2 cellular contexts compared by ENCODE assay signal in genomic region chr9:130743644-130744043, GRCh38.
TF ChIP-seq lines count a peak whose summit lies in the region.

No MANE protein-coding gene starts in this region.

TF ChIP-seq in IMR-90, 13 proteins besides CTCF, POLR2A, EP300 and RAD21:
- TF ChIP-seq NFE2L2 (IDR thresholded peaks at IDR 0.05; ENCODE audit: low read depth, low read length): no peak
- TF ChIP-seq FOS (IDR thresholded peaks at IDR 0.05; ENCODE audit: low read depth, low read length): no peak
- TF ChIP-seq CHD1 (IDR thresholded peaks at IDR 0.05; ENCODE audit: low read depth, low read length): no peak
- TF ChIP-seq ELK1 (IDR thresholded peaks at IDR 0.05; ENCODE audit: borderline replicate concordance, low read depth, low read length): no peak
- TF ChIP-seq BHLHE40 (IDR thresholded peaks at IDR 0.05; ENCODE audit: low read depth, low read length): no peak
- TF ChIP-seq RFX5 (IDR thresholded peaks at IDR 0.05; ENCODE audit: low read depth, low read length): no peak
- no peak for TF ChIP-seq MXI1 (IDR thresholded peaks at IDR 0.05; ENCODE audit: borderline replicate concordance, low read depth, low read length)
- no peak for TF ChIP-seq RCOR1 (IDR thresholded peaks at IDR 0.05; ENCODE audit: insufficient replicate concordance, low read length)

TF ChIP-seq in K562, 482 proteins besides CTCF, POLR2A, EP300 and RAD21:
- TF ChIP-seq ZNF584 (CRISPR knock-in tag; IDR thresholded peaks at IDR 0.05; ENCODE audit: low read depth): no peak
- no peak for TF ChIP-seq SMARCE1 (IDR thresholded peaks at IDR 0.05)
- no peak for TF ChIP-seq HES1 (IDR thresholded peaks at IDR 0.05; ENCODE audit: low read depth)
- TF ChIP-seq E2F1 (CRISPR knock-in tag; IDR thresholded peaks at IDR 0.05): 0 out of 2 replicates have a peak, but pooled peaks have one; percentile 14
- no peak for TF ChIP-seq NBN (IDR thresholded peaks at IDR 0.05; ENCODE audit: low read depth)
- TF ChIP-seq SMARCC2 (IDR thresholded peaks at IDR 0.05; ENCODE audit: low read depth): no peak
- peak in 1 of 2 experiments; percentile 88; a peak in 2 of 4 replicates for TF ChIP-seq MLX (CRISPR knock-in tag; conservative IDR thresholded peaks at IDR 0.05)
TF ChIP-seq in K562: peak in this region for 2.
